ENCODE assay signal across 30 cellular contexts in the genomic region with DNA sequence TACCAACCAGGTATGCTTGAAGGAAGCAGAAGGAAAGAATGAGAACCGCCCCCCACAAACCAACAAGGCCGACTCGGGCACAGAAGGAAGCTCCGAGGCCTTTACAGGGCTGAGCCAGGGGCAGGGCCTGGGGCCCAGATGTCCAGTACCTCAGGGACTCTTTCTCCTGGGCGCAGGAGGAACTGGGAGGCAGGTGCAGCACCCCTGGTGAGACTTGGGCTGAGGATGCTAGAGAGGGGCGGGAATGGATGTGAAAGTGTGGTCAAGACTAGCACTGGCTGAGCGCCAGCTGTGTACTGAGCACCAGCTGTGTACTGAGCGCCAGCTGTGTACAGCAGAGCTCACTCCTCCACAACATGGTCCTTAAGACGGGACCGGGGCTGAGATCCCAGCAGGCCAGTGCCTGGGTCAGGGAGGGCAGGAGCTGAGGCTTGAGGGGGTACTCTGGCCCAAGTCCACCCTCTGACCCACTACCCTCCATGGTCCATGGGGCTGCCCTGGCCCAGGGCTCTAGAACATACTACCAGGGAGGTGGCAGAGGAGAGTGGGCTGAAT.
"Had no signal": no experiment of that assay in that cellular context is flagged by ENCODE, and none has a peak within 500 bp of the region (broad histone marks: within the 10 kb centered on the region; RNA-seq: fewer than 3 reads in every experiment).

No MANE protein-coding gene starts in this region.

- H3K9me3 Mint-ChIP-seq: activated CD4-positive, alpha-beta memory T cell treated with anti-CD3 and anti-CD28 coated beads, Interleukin-2, amount 10 ng/mL, durations not matched to agents 7 days and 5 days; activated naive CD4-positive, alpha-beta T cell treated with anti-CD3 and anti-CD28 coated beads, Interleukin-2, amount 10 ng/mL, durations not matched to agents 7 days and 5 days; activated naive CD8-positive, alpha-beta T cell treated with anti-CD3 and anti-CD28 coated beads, Interleukin-2, amount 50 U/mL, for 24 hours had no signal

- H3K27me3 ChIP-seq: brain microvascular endothelial cell had no signal

- DNase-seq: activated CD4-positive, alpha-beta memory T cell treated with anti-CD3 and anti-CD28 coated beads, Interleukin-2, amount 10 ng/mL, durations not matched to agents 7 days and 5 days; activated CD4-positive, alpha-beta T cell treated with anti-CD3 and anti-CD28 coated beads for 1 hour; activated CD4-positive, alpha-beta T cell treated with anti-CD3 and anti-CD28 coated beads for 48 hours; activated CD4-positive, CD25-positive, alpha-beta regulatory T cell; activated CD8-positive, alpha-beta memory T cell treated with anti-CD3 and anti-CD28 coated beads for 24 hours; activated CD8-positive, alpha-beta memory T cell treated with anti-CD3 and anti-CD28 coated beads, Interleukin-2, amount 10 ng/mL, durations not matched to agents 7 days and 5 days; activated CD8-positive, alpha-beta memory T cell treated with anti-CD3 and anti-CD28 coated beads, Interleukin-2, amount 50 U/mL, for 48 hours; activated effector memory CD4-positive, alpha-beta T cell treated with Interleukin-2 at 50 U/mL for 16 hours; activated naive CD4-positive, alpha-beta T cell treated with anti-CD3 and anti-CD28 coated beads, Interleukin-2, amount 10 ng/mL, durations not matched to agents 7 days and 5 days; activated naive CD8-positive, alpha-beta T cell treated with anti-CD3 and anti-CD28 coated beads, Interleukin-2, amount 50 U/mL, for 24 hours; activated T-cell treated with anti-CD3 and anti-CD28 coated beads, Interleukin-2, amount 50 U/mL, for 48 hours; anterior cingulate cortex; brain microvascular endothelial cell; central memory CD4-positive, alpha-beta T cell; Karpas-422; KBM-7; NCI-H1105; NCI-H1436; NCI-H1694; NCI-H1930; NCI-H345; NCI-H524 treated with DMSO at 0.1 percent for 48 hours; NCI-H748 treated with DMSO at 0.1 percent for 48 hours; NK-92 treated with Interleukin-12 subunit alpha and Interleukin-12 subunit beta, amount 100 ng/mL, for 24 hours; SHP77; SJCRH30; T1000; WERI-Rb-1 had no signal

- H3K27me3 Mint-ChIP-seq: activated CD4-positive, alpha-beta memory T cell treated with anti-CD3 and anti-CD28 coated beads, Interleukin-2, amount 10 ng/mL, durations not matched to agents 7 days and 5 days; activated CD8-positive, alpha-beta memory T cell treated with anti-CD3 and anti-CD28 coated beads, Interleukin-2, amount 10 ng/mL, durations not matched to agents 7 days and 5 days; activated naive CD4-positive, alpha-beta T cell treated with anti-CD3 and anti-CD28 coated beads, Interleukin-2, amount 10 ng/mL, durations not matched to agents 7 days and 5 days; activated naive CD8-positive, alpha-beta T cell; activated naive CD8-positive, alpha-beta T cell treated with anti-CD3 and anti-CD28 coated beads, Interleukin-2, amount 50 U/mL, for 24 hours had no signal

- H3K36me3 Mint-ChIP-seq: activated CD8-positive, alpha-beta memory T cell treated with anti-CD3 and anti-CD28 coated beads, Interleukin-2, amount 10 ng/mL, durations not matched to agents 7 days and 5 days; activated naive CD4-positive, alpha-beta T cell treated with anti-CD3 and anti-CD28 coated beads, Interleukin-2, amount 10 ng/mL, durations not matched to agents 7 days and 5 days; activated naive CD8-positive, alpha-beta T cell had no signal

- H3K4me1 Mint-ChIP-seq: activated CD4-positive, alpha-beta memory T cell treated with anti-CD3 and anti-CD28 coated beads, Interleukin-2, amount 10 ng/mL, durations not matched to agents 7 days and 5 days; activated CD8-positive, alpha-beta memory T cell treated with anti-CD3 and anti-CD28 coated beads, Interleukin-2, amount 10 ng/mL, durations not matched to agents 7 days and 5 days; activated naive CD4-positive, alpha-beta T cell treated with anti-CD3 and anti-CD28 coated beads, Interleukin-2, amount 10 ng/mL, durations not matched to agents 7 days and 5 days; activated naive CD8-positive, alpha-beta T cell treated with anti-CD3 and anti-CD28 coated beads, Interleukin-2, amount 50 U/mL, for 24 hours had no signal

- H3K27ac Mint-ChIP-seq: activated CD4-positive, alpha-beta memory T cell treated with anti-CD3 and anti-CD28 coated beads, Interleukin-2, amount 10 ng/mL, durations not matched to agents 7 days and 5 days; activated CD8-positive, alpha-beta memory T cell treated with anti-CD3 and anti-CD28 coated beads, Interleukin-2, amount 10 ng/mL, durations not matched to agents 7 days and 5 days; activated naive CD4-positive, alpha-beta T cell treated with anti-CD3 and anti-CD28 coated beads, Interleukin-2, amount 10 ng/mL, durations not matched to agents 7 days and 5 days; activated naive CD8-positive, alpha-beta T cell; activated naive CD8-positive, alpha-beta T cell treated with anti-CD3 and anti-CD28 coated beads, Interleukin-2, amount 50 U/mL, for 24 hours had no signal

- H3K36me3 ChIP-seq: brain microvascular endothelial cell, SJCRH30, WERI-Rb-1 had no signal

- H3K4me3 ChIP-seq: SJCRH30, SK-N-MC had no signal

- H3K27ac ChIP-seq: brain microvascular endothelial cell, SJCRH30, SK-N-MC, WERI-Rb-1 had no signal

- H3K4me1 ChIP-seq: SJCRH30 had no signal

- ATAC-seq: activated CD8-positive, alpha-beta memory T cell treated with anti-CD3 and anti-CD28 coated beads, Interleukin-2, amount 10 ng/mL, durations not matched to agents 7 days and 5 days; activated naive CD8-positive, alpha-beta T cell treated with anti-CD3 and anti-CD28 coated beads, Interleukin-2, amount 50 U/mL, for 24 hours had no signal

- H3K4me3 Mint-ChIP-seq: activated CD4-positive, alpha-beta memory T cell treated with anti-CD3 and anti-CD28 coated beads, Interleukin-2, amount 10 ng/mL, durations not matched to agents 7 days and 5 days; activated CD8-positive, alpha-beta memory T cell treated with anti-CD3 and anti-CD28 coated beads, Interleukin-2, amount 10 ng/mL, durations not matched to agents 7 days and 5 days; activated naive CD4-positive, alpha-beta T cell treated with anti-CD3 and anti-CD28 coated beads, Interleukin-2, amount 10 ng/mL, durations not matched to agents 7 days and 5 days; activated naive CD8-positive, alpha-beta T cell; activated naive CD8-positive, alpha-beta T cell treated with anti-CD3 and anti-CD28 coated beads, Interleukin-2, amount 50 U/mL, for 24 hours had no signal

- H3K9me3 ChIP-seq: SJCRH30 had no signal
